ENCODE assay signal across 18 cellular contexts in genomic region chr19:12817810-12818209, GRCh38. TPM values are rescaled to one million over a fixed set of nuclear protein-coding genes. Genes with fewer than 3 reads are reported as not detected.
"Had no signal": no experiment of that assay in that cellular context is flagged by ENCODE, and none has a peak within 500 bp of the region (broad histone marks: within the 10 kb centered on the region; RNA-seq: fewer than 3 reads in every experiment).

No MANE protein-coding gene starts in this region.

RNA-seq across cellular contexts. Expression of gene THSD8, which starts 15.9 kb away (rescaled TPM):
- total RNA-seq: ascending aorta, body of pancreas, breast epithelium, bronchial epithelial cell, cardiac muscle cell, cerebellum had no signal

RNA-seq across cellular contexts. Expression of gene RTBDN, which starts 16.6 kb away (rescaled TPM):
- total RNA-seq: activated naive CD4-positive, alpha-beta T cell treated with anti-CD3 and anti-CD28 coated beads for 36 hours; activated naive CD4-positive, alpha-beta T cell treated with anti-CD3 and anti-CD28 coated beads, Interleukin-2, amount 50 U/mL, for 72 hours; activated naive CD8-positive, alpha-beta T cell treated with anti-CD3 and anti-CD28 coated beads for 36 hours; activated naive CD8-positive, alpha-beta T cell treated with anti-CD3 and anti-CD28 coated beads, Interleukin-2, amount 10 ng/mL, durations not matched to agents 7 days and 5 days; activated T-cell treated with anti-CD3 and anti-CD28 coated beads, Interleukin-2, amount 50 U/mL, for 4 hours; activated T-cell treated with anti-CD3 and anti-CD28 coated beads, Interleukin-2, amount 50 U/mL, for 72 hours; activated T-helper 1 cell treated with anti-CD3 and anti-CD28 coated beads, Interleukin-12 subunit alpha, Interleukin-12 subunit beta, Interleukin-2, Interleukin-4 antibody, amounts not matched to agents 30 ng/mL and 10 ng/mL and 1 ng/mL, durations not matched to agents 14 hours and 24 hours and 36 hours; activated T-helper 17 cell treated with anti-CD3 and anti-CD28 coated beads, Interleukin-2, amount 50 U/mL, for 72 hours; activated T-helper 2 cell treated with anti-CD3 and anti-CD28 coated beads, Interferon-gamma antibody, Interleukin-2, Interleukin-4, amounts not matched to agents 10 μg/mL and 5 μg/mL and 100 μg/mL, durations not matched to agents 14 hours and 24 hours and 36 hours; aorta; ascending aorta; astrocyte; breast epithelium; bronchial epithelial cell; cardiac muscle cell; cardiac septum had no signal
- polyA plus RNA-seq: cardiac muscle cell had no signal
